In genomic region chr4:127788517-127788916, GRCh38 we compare ENCODE assay signal across 9 cellular contexts. TPM values are rescaled to one million over a fixed set of nuclear protein-coding genes. Genes with fewer than 3 reads are reported as not detected.
A peak's percentile ranks its signal among the peaks of the same experiment; 100 is the strongest.
DNase-seq lines count a peak whose midpoint lies in the region; ATAC-seq, FAIRE-seq and TF ChIP-seq lines count a peak whose summit lies in the region.
"Had no signal": no experiment of that assay in that cellular context is flagged by ENCODE, and none has a peak within 500 bp of the region (broad histone marks: within the 10 kb centered on the region; RNA-seq: fewer than 3 reads in every experiment).

No MANE protein-coding gene starts in this region.

- WGBS in H1 (ENCODE audit: extremely low coverage in 1 of 2, insufficient coverage in 1 of 2, insufficient read length in 1 of 2, insufficient replicate concordance in 2 of 2, low coverage in 1 of 2, low lambda C conversion rate in 2 of 2, missing lambda C conversion rate in 1 of 2), 2 experiments: 44% methylated on average over 2 of the region's 2 CpGs; no CpG with 5 or more reads in 1 of the 2 experiments

- no peaks in the 10 kb centered on the region for H3K23me2 ChIP-seq in H1 (ENCODE audit: low read depth, low read length)

- H2AK5ac ChIP-seq in H1 (ENCODE audit: low read depth, low read length): no peak overlapping the region

- H2BK120ac ChIP-seq in H1 (replicated peaks; ENCODE audit: low read depth, low read length): no peak overlapping the region

- CTCF ChIA-PET in A673 (lab: Charles Lee) (no interaction called here), H1 (lab: Charles Lee; ENCODE audit: partially characterized antibody) (interaction anchor here (0.6 to 2.3 kb wide), 16 partner anchors 10 to 189 kb away, joined by 3 to 10 read pairs (median 4); no protein-coding TSS in a partner anchor)

- POLR2A ChIA-PET in A673 (lab: Charles Lee; ENCODE audit: low non-redundant PET): no interaction called here
- POLR2A ChIA-PET in H1 (lab: Charles Lee; ENCODE audit: partially characterized antibody): no interaction called here

- no peaks in the 10 kb centered on the region for H4K20me1 ChIP-seq in H1 (replicated peaks in 1 of 2; ENCODE audit: control insufficient read depth in 1 of 2, insufficient read depth in 2 of 2, low read length in 2 of 2)

- in situ Hi-C loops in KBM-7 (cut with MboI; ENCODE audit: low pct_unique_long_range_greater_than_20kb, low sequenced_read_pairs): no loop called here

- H3K4me3 ChIP-seq in A673 (ENCODE audit: low read depth, low read length, poor library complexity, severe bottlenecking) (no peak overlapping the region), H1 (ENCODE audit: extremely low read depth in 1 of 4, insufficient read depth in 2 of 4, low read depth in 3 of 4, low read length in 4 of 4) (no peak overlapping the region)

- no peak for TF ChIP-seq POLR2A in H1 (IDR thresholded peaks at IDR 0.05; ENCODE audit: control extremely low read depth in 1 of 2, low read depth in 2 of 2, low read length in 2 of 2)

- H3K56ac ChIP-seq in H1 (replicated peaks; ENCODE audit: insufficient read length, low read depth, low read length): no peak overlapping the region

- ATAC-seq in GM19043 (IDR thresholded peaks at IDR 0.05; ENCODE audit: low read depth, unreplicated experiment): peak; percentile 42
- ATAC-seq in GM21367 (IDR thresholded peaks at IDR 0.05; ENCODE audit: unreplicated experiment): no peak
- no peak for ATAC-seq in GM18520 (IDR thresholded peaks at IDR 0.05; ENCODE audit: unreplicated experiment)

- H3K9ac ChIP-seq in H1 (replicated peaks in 1 of 4; ENCODE audit: extremely low read depth in 1 of 4, low read depth in 3 of 4, low read length in 3 of 4): no peak overlapping the region

- no peak overlapping the region for H3K14ac ChIP-seq in H1 (ENCODE audit: insufficient read length)

- intact Hi-C loops in A673 (cut with micrococcal nuclease; ENCODE audit: unreplicated experiment): loop anchor here (10.0 kb wide), 1 partner anchor 266 kb away; no protein-coding TSS in a partner anchor

- H3K9me3 ChIP-seq in A673 (ENCODE audit: low read depth, low read length, poor library complexity, severe bottlenecking): no peaks in the 10 kb centered on the region
- H3K9me3 ChIP-seq in H1 (ENCODE audit: insufficient read depth in 2 of 2, low read depth in 1 of 2, low read length in 1 of 2): no peaks in the 10 kb centered on the region

- FAIRE-seq in H1 (lab: Jason Lieb, UNC): peak; percentile 99

- H2BK5ac ChIP-seq in H1 (ENCODE audit: low read depth, low read length): no peak overlapping the region

- no TSS peak for BruUV-seq in A673 (replicated peaks; lab: Mats Ljungman, UMichigan)

- no peak overlapping the region for H3K23ac ChIP-seq in H1 (ENCODE audit: insufficient read length)

- no peaks in the 10 kb centered on the region for H3K4me1 ChIP-seq in A673 (ENCODE audit: insufficient read depth, low read length, poor library complexity, severe bottlenecking)
- H3K4me1 ChIP-seq in H1 (replicated peaks in 1 of 4; ENCODE audit: control insufficient read depth in 3 of 4, insufficient read depth in 4 of 4, low read length in 3 of 4): peaks cover 0 to 2% (median 0%) of the 10 kb centered on the region in 4 experiments; a peak in 1 of 7 replicates

- no peaks in the 10 kb centered on the region for H3K79me2 ChIP-seq in H1 (ENCODE audit: control insufficient read depth in 1 of 2, insufficient read depth in 2 of 2, low read length in 2 of 2)

- no peak overlapping the region for H4K5ac ChIP-seq in H1 (ENCODE audit: insufficient read length, low read depth, low read length)

- H2BK20ac ChIP-seq in H1 (ENCODE audit: low read length): no peak overlapping the region

- TF ChIP-seq CTCF in A673 (conservative IDR thresholded peaks at IDR 0.05; ENCODE audit: low read depth, low read length): peak; percentile 53
- TF ChIP-seq CTCF in H1 (IDR thresholded peaks at IDR 0.05; ENCODE audit: control extremely low read depth in 1 of 3, insufficient read depth in 1 of 3, low read depth in 1 of 3, low read length in 3 of 3): peak in 2 of 3 experiments; percentile 57 to 79; a peak in 3 of 4 replicates

- no peaks in the 10 kb centered on the region for H3K36me3 ChIP-seq in A673 (ENCODE audit: insufficient read depth, low read length, poor library complexity, severe bottlenecking)
- H3K36me3 ChIP-seq in H1 (ENCODE audit: control insufficient read depth in 2 of 4, insufficient read depth in 4 of 4, low read length in 3 of 4): no peaks in the 10 kb centered on the region

- no peak overlapping the region for H4K8ac ChIP-seq in H1 (ENCODE audit: extremely low read depth, insufficient read depth, low read length)

- no peak overlapping the region for H3K4me2 ChIP-seq in H1 (ENCODE audit: insufficient read depth in 1 of 2, low read depth in 2 of 2, low read length in 2 of 2)

- DNase-seq in A673 (ENCODE audit: low spot score): peak; percentile 47
- peak; percentile 25 for DNase-seq in KBM-7
- no peak for DNase-seq in H1 (ENCODE audit: low read depth in 1 of 2, low spot score in 2 of 2)
- DNase-seq in hepatic stellate cell (ENCODE audit: low spot score): no peak
- DNase-seq in effector CD8-positive, alpha-beta T cell (lab: John Stamatoyannopoulos, UW): no peak
- DNase-seq: NCI-H1694 had no signal

- no peaks in the 10 kb centered on the region for H3K79me1 ChIP-seq in H1 (ENCODE audit: low read depth, low read length)

- TF ChIP-seq EP300 in H1 (IDR thresholded peaks at IDR 0.05; ENCODE audit: borderline replicate concordance in 1 of 2, low read depth in 2 of 2, low read length in 2 of 2): no peak

- H2AFZ ChIP-seq in H1 (ENCODE audit: low read length): no peak overlapping the region

- peak; percentile 75 to 79 for TF ChIP-seq RAD21 in H1 (IDR thresholded peaks at IDR 0.05 in 1 of 2, conservative IDR thresholded peaks at IDR 0.05 in 1 of 2; ENCODE audit: low read depth in 2 of 2, low read length in 2 of 2)

- H3K27me3 ChIP-seq in A673 (replicated peaks; ENCODE audit: insufficient read depth, low read depth, low read length, poor library complexity) (peaks cover 8% of the 10 kb centered on the region), H1 (replicated peaks in 1 of 4; ENCODE audit: control insufficient read depth in 3 of 4, extremely low read depth in 1 of 4, insufficient read depth in 3 of 4, low read length in 3 of 4) (peaks cover 0 to 7% (median 3%) of the 10 kb centered on the region in 4 experiments; a peak in 5 of 7 replicates)

- no peak overlapping the region for H4K91ac ChIP-seq in H1 (replicated peaks; ENCODE audit: insufficient read length, low read length)

- H3K18ac ChIP-seq in H1 (ENCODE audit: extremely low read depth, low read length): no peak overlapping the region

- H2BK15ac ChIP-seq in H1 (ENCODE audit: low read length): no peak overlapping the region

- H3K4ac ChIP-seq in H1 (replicated peaks; ENCODE audit: insufficient read length, low read depth, low read length): no peak overlapping the region

- no peak overlapping the region for H3K27ac ChIP-seq in A673 (ENCODE audit: low read depth, low read length, poor library complexity, severe bottlenecking)
- no peak overlapping the region for H3K27ac ChIP-seq in H1 (ENCODE audit: low read depth, low read length)

- H2BK12ac ChIP-seq in H1 (ENCODE audit: low read depth, low read length): no peak overlapping the region

TF ChIP-seq in H1, 55 proteins besides CTCF, POLR2A, EP300 and RAD21:
- no peak for TF ChIP-seq SRF (IDR thresholded peaks at IDR 0.05; ENCODE audit: low read depth, low read length)
- TF ChIP-seq TEAD4 (IDR thresholded peaks at IDR 0.05; ENCODE audit: low read depth, low read length): 0 out of 2 replicates have a peak, but pooled peaks have one; percentile 39
- TF ChIP-seq BCL11A (IDR thresholded peaks at IDR 0.05; ENCODE audit: low read depth in 2 of 2, low read length in 2 of 2): no peak
- no peak for TF ChIP-seq NRF1 (IDR thresholded peaks at IDR 0.05; ENCODE audit: low read depth, low read length)
- TF ChIP-seq CEBPB (IDR thresholded peaks at IDR 0.05; ENCODE audit: low read depth, low read length): peak; percentile 71; the same call in 1 of the 2 replicates

RNA-seq across cellular contexts. Expression of gene HSPA4L, which starts 6.4 kb away (rescaled TPM):
- 3.8 and 4.9 TPM in 2 replicates for total RNA-seq in A673 (2021)
- 4.6 and 4.7 TPM in 2 replicates for total RNA-seq in H1 (2021; fragmentation: NEBNext Ultra II Directional; extraction: Animal tissue kit (Norgen Biotek cat#: 25700))
- polyA plus RNA-seq in H1 (2011; rRNA removed): 0.65 and 1.0 TPM in 2 replicates
- polyA plus RNA-seq in H1 (2011; cell fraction: cytosol; rRNA removed): 1.5 TPM
- polyA plus RNA-seq in H1 (2011; cell fraction: nucleus; rRNA removed): 1.1 TPM
- polyA plus RNA-seq in H1 (2012, experiment 1 of 2): 2.3 to 4.0 TPM (median 2.6 TPM) in 4 replicates
- polyA plus RNA-seq in H1 (2012, experiment 2 of 2): 0.09 TPM
- polyA plus RNA-seq in H1 (2013, experiment 1 of 2): 3.0 TPM
- polyA plus RNA-seq in H1 (2013, experiment 2 of 2): 3.2 TPM
- polyA minus RNA-seq in H1 (2011; rRNA and poly(A)+ RNA removed): 4.1 and 5.8 TPM in 2 replicates
- 1.5 TPM for polyA minus RNA-seq in H1 (2011; cell fraction: cytosol; rRNA and poly(A)+ RNA removed)
- 6.1 TPM for polyA minus RNA-seq in H1 (2011; cell fraction: nucleus; rRNA and poly(A)+ RNA removed)

RNA-seq across cellular contexts. Expression of gene SLC25A31, which starts 58.3 kb away (rescaled TPM):
- total RNA-seq in A673 (2021): not detected in 2 replicates
- total RNA-seq in H1 (2021; fragmentation: NEBNext Ultra II Directional; extraction: Animal tissue kit (Norgen Biotek cat#: 25700)): not detected in 2 replicates
- polyA plus RNA-seq in H1 (2011; rRNA removed): not detected in 2 replicates
- polyA plus RNA-seq in H1 (2011; cell fraction: cytosol; rRNA removed): not detected
- not detected for polyA plus RNA-seq in H1 (2011; cell fraction: nucleus; rRNA removed)
- polyA plus RNA-seq in H1 (2012, experiment 1 of 2): not detected in 4 replicates
- polyA plus RNA-seq in H1 (2012, experiment 2 of 2): not detected
- polyA plus RNA-seq in H1 (2013, experiment 1 of 2): 0.02 TPM
- polyA plus RNA-seq in H1 (2013, experiment 2 of 2): not detected
- polyA minus RNA-seq in H1 (2011; rRNA and poly(A)+ RNA removed): not detected in 2 replicates
- polyA minus RNA-seq in H1 (2011; cell fraction: cytosol; rRNA and poly(A)+ RNA removed): not detected
- not detected for polyA minus RNA-seq in H1 (2011; cell fraction: nucleus; rRNA and poly(A)+ RNA removed)

Comparison
In these comparisons a context has a peak if more than half of its experiments do, and no peak if none do; other contexts are left out.
1. DNase-seq: peak in A673 (single experiment) and KBM-7 (single experiment); none in H1 (0 of 2), hepatic stellate cell (single experiment) and effector CD8-positive, alpha-beta T cell (single experiment).